Comparison of ENCODE assay signal across 16 cellular contexts in the genomic region with DNA sequence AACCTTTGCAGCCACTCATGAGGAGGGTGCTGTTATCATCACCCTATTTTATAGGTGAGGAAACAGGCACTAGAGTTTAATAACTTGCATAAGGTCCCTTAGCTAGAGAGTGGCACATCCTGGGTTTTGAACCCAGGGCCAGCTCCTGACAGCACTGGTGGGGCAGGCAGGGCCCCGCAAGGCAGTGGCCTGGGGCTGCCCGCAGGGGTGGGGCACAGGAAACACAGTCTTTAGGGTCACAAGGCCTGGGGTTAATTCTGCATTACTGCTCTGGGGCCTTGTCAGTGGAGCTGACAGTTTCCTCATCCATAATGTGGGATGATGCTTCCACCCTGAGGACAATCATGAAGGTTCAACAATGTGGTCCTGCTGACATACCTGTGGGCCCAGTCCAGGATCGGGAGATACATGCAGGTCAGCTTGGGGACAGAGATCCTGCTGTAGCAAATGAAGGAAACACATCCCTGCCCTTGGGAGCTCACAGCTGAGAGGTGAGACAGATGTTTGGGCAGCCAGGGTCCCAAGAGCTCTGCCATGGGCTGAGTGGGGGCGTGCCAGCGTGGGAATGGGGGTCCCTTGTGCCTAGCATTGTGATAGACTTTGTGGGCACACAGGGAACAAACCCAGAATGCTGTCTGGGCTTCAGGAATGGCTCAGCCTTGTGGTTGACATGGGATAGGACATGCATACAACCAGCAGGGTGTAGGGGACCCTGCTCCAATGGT.
"Had no signal": no experiment of that assay in that cellular context is flagged by ENCODE, and none has a peak within 500 bp of the region (broad histone marks: within the 10 kb centered on the region; RNA-seq: fewer than 3 reads in every experiment).

No MANE protein-coding gene starts in this region.

- H3K36me3 ChIP-seq: adrenal gland, suprapubic skin had no signal

- H3K27ac ChIP-seq: adrenal gland, dorsolateral prefrontal cortex, suprapubic skin had no signal

- DNase-seq: activated CD4-positive, alpha-beta T cell treated with anti-CD3 and anti-CD28 coated beads, Interleukin-2, amount 50 U/mL, for 4 hours; activated gamma-delta T cell; adrenal gland; erythroblast; head of caudate nucleus; kidney glomerular epithelial cell; left ventricle myocardium superior; mesenchymal stem cell; naive B cell; trophoblast cell had no signal

- H3K9me3 ChIP-seq: adrenal gland, mucosa of descending colon, suprapubic skin had no signal

- FAIRE-seq: frontal cortex had no signal

- H3K4me1 ChIP-seq: adrenal gland, suprapubic skin had no signal

- H3K27me3 ChIP-seq: adrenal gland, cardiac muscle cell, dorsolateral prefrontal cortex, suprapubic skin had no signal

- ATAC-seq: activated naive CD4-positive, alpha-beta T cell treated with anti-CD3 and anti-CD28 coated beads, Interleukin-2, amount 50 U/mL, for 72 hours; left ventricle myocardium superior; mucosa of descending colon had no signal

- H3K4me3 ChIP-seq: adrenal gland, cardiac muscle cell, dorsolateral prefrontal cortex, mucosa of descending colon, suprapubic skin had no signal
